Comparison of ENCODE assay signal across 16 cellular contexts in the genomic region with DNA sequence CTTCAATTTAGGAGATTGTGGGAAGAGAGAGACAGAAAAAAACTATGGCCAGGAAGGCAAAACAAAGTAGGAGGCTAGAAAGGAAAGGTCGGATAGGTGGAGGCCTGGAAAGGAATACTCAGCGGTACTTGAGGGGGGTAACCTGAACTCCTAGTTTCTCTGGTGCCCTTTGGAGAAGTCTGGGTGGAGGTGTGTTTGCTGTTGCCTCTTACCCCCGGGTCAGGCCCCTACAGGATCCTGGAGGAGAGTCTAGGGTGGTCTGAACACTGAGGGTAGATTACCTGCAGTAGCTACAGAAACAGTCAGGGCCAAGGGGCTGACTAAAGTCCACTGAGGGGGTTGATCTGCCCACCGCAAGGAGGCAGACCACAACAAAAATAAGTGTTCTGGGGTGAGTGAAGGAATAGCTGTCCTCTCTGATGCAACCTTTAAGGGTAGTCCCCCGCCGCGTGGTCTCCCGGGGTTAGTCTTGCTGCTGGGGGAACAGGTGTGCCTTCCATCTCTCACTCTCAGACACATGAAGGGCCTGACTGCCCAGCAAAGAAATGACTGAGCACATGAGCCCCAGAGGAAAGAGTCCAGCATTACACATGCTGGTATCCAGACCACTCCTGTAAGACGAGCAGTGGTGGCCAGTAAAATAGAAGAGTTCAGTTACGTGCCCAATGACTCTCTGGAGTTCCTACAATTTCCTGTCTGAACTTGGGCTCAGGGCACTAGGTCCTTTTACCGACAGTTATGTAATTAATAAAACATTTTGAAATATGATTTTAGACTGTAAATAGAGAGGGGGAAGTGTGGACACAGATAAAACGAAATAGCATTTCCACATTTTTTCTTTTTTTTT. TPM values are rescaled to one million over a fixed set of nuclear protein-coding genes. Genes with fewer than 3 reads are reported as not detected.
A peak's percentile ranks its signal among the peaks of the same experiment; 100 is the strongest.
DNase-seq lines count a peak whose midpoint lies in the region; ATAC-seq, FAIRE-seq and TF ChIP-seq lines count a peak whose summit lies in the region.
"Had no signal": no experiment of that assay in that cellular context is flagged by ENCODE, and none has a peak within 500 bp of the region (broad histone marks: within the 10 kb centered on the region; RNA-seq: fewer than 3 reads in every experiment).

No MANE protein-coding gene starts in this region.

- peaks cover 24 to 29% of the 10 kb centered on the region in 2 experiments for H3K36me3 ChIP-seq in mesenchymal stem cell (ENCODE audit: control insufficient read depth in 1 of 2, insufficient read depth in 2 of 2, low read depth in 1 of 2, low read length in 2 of 2)
- peaks cover 49% of the 10 kb centered on the region for H3K36me3 ChIP-seq in HAP-1 (replicated peaks)
- peaks cover 2 to 4% of the 10 kb centered on the region in 2 donors for H3K36me3 ChIP-seq in small intestine (ENCODE audit: control insufficient read depth in 2 of 2, insufficient read depth in 2 of 2, low read length in 2 of 2)
- H3K36me3 ChIP-seq: uterus had no signal

- H3K14ac ChIP-seq in mesenchymal stem cell (ENCODE audit: low read length in 2 of 2) = no peak overlapping the region

- H2BK5ac ChIP-seq in mesenchymal stem cell (ENCODE audit: low read depth, low read length, poor library complexity, severe bottlenecking) = no peak overlapping the region

- DNase-seq in A549 (ENCODE audit: low read depth in 1 of 2, low spot score in 1 of 2) = peak in 1 of 2 experiments; percentile 6
- DNase-seq in GM20000 (ENCODE audit: low spot score) = peak; percentile 19
- peak; percentile 13 to 58 for DNase-seq in dermis microvascular lymphatic vessel endothelial cell (ENCODE audit: low read depth in 2 of 2)
- no peak for DNase-seq in mesenchymal stem cell
- DNase-seq in HAP-1 (ENCODE audit: low spot score in 2 of 2) = no peak
- no peak for DNase-seq in pons (ENCODE audit: low spot score)
- DNase-seq in NCI-H2171 (lab: John Stamatoyannopoulos, UW) = no peak
- DNase-seq in small intestine = no peak
- DNase-seq: activated CD4-positive, alpha-beta T cell treated with anti-CD3 and anti-CD28 coated beads for 48 hours; activated gamma-delta T cell; BE2C; GDM1; hypothalamus; mucosa of descending colon; spleen; uterus had no signal

- ATAC-seq in A549 = peak; percentile 75 to 84; a peak in 5 of 6 replicates
- ATAC-seq: mucosa of descending colon had no signal

- H2BK120ac ChIP-seq in mesenchymal stem cell (ENCODE audit: low read depth, low read length) = no peak overlapping the region

- H3K9ac ChIP-seq in mesenchymal stem cell (ENCODE audit: low read length) = peak overlapping the region; percentile 41

- H4K91ac ChIP-seq in mesenchymal stem cell (ENCODE audit: low read length) = no peak overlapping the region

- WGBS in A549 (ENCODE audit: missing lambda C conversion rate) = 86% methylated on average over 12 of the region's 12 CpGs
- 98% methylated on average over 11 of the region's 12 CpGs for WGBS in mesenchymal stem cell
- WGBS in small intestine, 3 donors = 86 to 92% (median 90%) methylated on average over 12 of the region's 12 CpGs

- no peak overlapping the region for H3K4me2 ChIP-seq in A549
- no peak overlapping the region for H3K4me2 ChIP-seq in mesenchymal stem cell (ENCODE audit: low read length, poor library complexity, severe bottlenecking)

- H3K27ac ChIP-seq in A549 (0 out of 6 replicates have a peak overlapping the region, but pooled peaks of 1 of the 2 experiments have one; percentile 40), mesenchymal stem cell (ENCODE audit: low read length, poor library complexity, severe bottlenecking) (no peak overlapping the region), small intestine (ENCODE audit: low read depth in 1 of 2, low read length in 1 of 2) (no peak overlapping the region)

- no peak overlapping the region for H3K4ac ChIP-seq in mesenchymal stem cell (ENCODE audit: low read depth in 1 of 2, low read length in 2 of 2)

- H3K27me3 ChIP-seq in mesenchymal stem cell (ENCODE audit: control insufficient read depth in 1 of 2, insufficient read depth in 1 of 2, low read length in 2 of 2) = no peaks in the 10 kb centered on the region
- H3K27me3 ChIP-seq in HAP-1 (ENCODE audit: low read depth) = no peaks in the 10 kb centered on the region
- H3K27me3 ChIP-seq in small intestine (ENCODE audit: control insufficient read depth in 2 of 2, insufficient read depth in 2 of 2, low read length in 2 of 2) = no peaks in the 10 kb centered on the region
- H3K27me3 ChIP-seq: BE2C, spleen, uterus had no signal

- no peak for TF ChIP-seq CTCF in A549 (IDR thresholded peaks at IDR 0.05)
- TF ChIP-seq CTCF in GM20000 (IDR thresholded peaks at IDR 0.05; ENCODE audit: extremely low read depth, missing control alignments) = no peak

- H3K79me1 ChIP-seq in mesenchymal stem cell (replicated peaks; ENCODE audit: low read length, poor library complexity, severe bottlenecking) = peaks cover 12% of the 10 kb centered on the region

- POLR2A ChIA-PET in A549 (lab: Yijun Ruan, JAX) = no interaction called here

- H2AK5ac ChIP-seq in mesenchymal stem cell (ENCODE audit: low read length, severe bottlenecking) = peak overlapping the region; percentile 65

- FAIRE-seq in A549 (lab: Jason Lieb, UNC) (no peak), small intestine (lab: Jason Lieb, UNC) (no peak)

- H3K9me3 ChIP-seq in A549 (no peaks in the 10 kb centered on the region), mesenchymal stem cell (ENCODE audit: control insufficient read depth, low read length) (no peaks in the 10 kb centered on the region), HAP-1 (no peaks in the 10 kb centered on the region), small intestine (ENCODE audit: control insufficient read depth, low read depth) (no peaks in the 10 kb centered on the region)
- H3K9me3 ChIP-seq: BE2C, mucosa of descending colon, spleen, uterus had no signal

- TF ChIP-seq EP300 in A549 (IDR thresholded peaks at IDR 0.05) = no peak

- H3K4me3 ChIP-seq in A549 (no peak overlapping the region), mesenchymal stem cell (ENCODE audit: insufficient read depth in 1 of 2, low read depth in 1 of 2, low read length in 2 of 2) (peak overlapping the region in 1 of 2 experiments; percentile 9), HAP-1 (no peak overlapping the region), small intestine (ENCODE audit: low read depth in 1 of 2, low read length in 2 of 2) (no peak overlapping the region)
- H3K4me3 ChIP-seq: mucosa of descending colon, spleen, uterus had no signal

- no peak overlapping the region for H4K8ac ChIP-seq in mesenchymal stem cell (ENCODE audit: low read length)

- H2AFZ ChIP-seq in mesenchymal stem cell (ENCODE audit: low read depth, low read length) = no peak overlapping the region

- no peak overlapping the region for H2BK12ac ChIP-seq in mesenchymal stem cell (ENCODE audit: low read length in 2 of 2)

- no peak overlapping the region for H3K23ac ChIP-seq in mesenchymal stem cell (ENCODE audit: low read length in 2 of 2)

- no peak for TF ChIP-seq RAD21 in A549 (conservative IDR thresholded peaks at IDR 0.05 in 1 of 2, IDR thresholded peaks at IDR 0.05 in 1 of 2)

- H3K18ac ChIP-seq in mesenchymal stem cell (ENCODE audit: low read depth in 1 of 2, low read length in 2 of 2) = no peak overlapping the region

- H3K4me1 ChIP-seq in A549 (peaks cover 44% of the 10 kb centered on the region), mesenchymal stem cell (ENCODE audit: control insufficient read depth, insufficient read depth, low read depth, low read length) (peaks cover 5% of the 10 kb centered on the region), HAP-1 (no peaks in the 10 kb centered on the region), small intestine (ENCODE audit: control insufficient read depth in 2 of 2, insufficient read depth in 1 of 2, low read depth in 1 of 2, low read length in 1 of 2) (no peaks in the 10 kb centered on the region)
- H3K4me1 ChIP-seq: BE2C, uterus had no signal

- H2BK15ac ChIP-seq in mesenchymal stem cell (ENCODE audit: low read depth, poor library complexity, severe bottlenecking) = no peak overlapping the region

- CTCF ChIA-PET in A549 (lab: Yijun Ruan, JAX) = no interaction called here

- in situ Hi-C loops in HAP-1 (cut with MboI; ENCODE audit: low sequenced_read_pairs) = no loop called here

- no peak for TF ChIP-seq POLR2A in A549 (IDR thresholded peaks at IDR 0.05; ENCODE audit: low read length)

TF ChIP-seq in A549, 52 proteins besides CTCF, POLR2A, EP300 and RAD21 (continues in another document):
- TF ChIP-seq GATA3 (IDR thresholded peaks at IDR 0.05; ENCODE audit: borderline replicate concordance) (no peak), TFCP2L1 (CRISPR knock-in tag; IDR thresholded peaks at IDR 0.05) (no peak), NPAS2 (CRISPR knock-in tag; IDR thresholded peaks at IDR 0.05; ENCODE audit: borderline replicate concordance) (no peak), FOSB (CRISPR knock-in tag; IDR thresholded peaks at IDR 0.05) (no peak), PBX3 (IDR thresholded peaks at IDR 0.05) (no peak)
- TF ChIP-seq, protein P1, sequence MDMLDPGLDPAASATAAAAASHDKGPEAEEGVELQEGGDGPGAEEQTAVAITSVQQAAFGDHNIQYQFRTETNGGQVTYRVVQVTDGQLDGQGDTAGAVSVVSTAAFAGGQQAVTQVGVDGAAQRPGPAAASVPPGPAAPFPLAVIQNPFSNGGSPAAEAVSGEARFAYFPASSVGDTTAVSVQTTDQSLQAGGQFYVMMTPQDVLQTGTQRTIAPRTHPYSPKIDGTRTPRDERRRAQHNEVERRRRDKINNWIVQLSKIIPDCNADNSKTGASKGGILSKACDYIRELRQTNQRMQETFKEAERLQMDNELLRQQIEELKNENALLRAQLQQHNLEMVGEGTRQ (IDR thresholded peaks at IDR 0.05) = no peak

RNA-seq across cellular contexts. Expression of gene MTHFD1L, which starts 59.5 kb away (rescaled TPM):
- 58.5 and 63.2 TPM in 2 replicates for polyA plus RNA-seq in A549 (2011; rRNA removed)
- polyA plus RNA-seq in A549 (2012; cell fraction: cytosol; rRNA removed) = 18.7 and 19.6 TPM in 2 replicates
- polyA plus RNA-seq in A549 (2012; cell fraction: nucleus; rRNA removed) = 18.0 and 26.1 TPM in 2 replicates
- 27.2 to 32.0 TPM (median 30.8 TPM) in 3 replicates for polyA plus RNA-seq in A549 (2017; fragmentation: RNase III; extraction: RNeasy Plus Mini Kit Qiagen cat#74134 plus additional on column Dnase treatment)
- polyA minus RNA-seq in A549 (2011; rRNA and poly(A)+ RNA removed) = 54.4 and 56.6 TPM in 2 replicates
- 30.3 and 33.6 TPM in 2 replicates for total RNA-seq in dermis microvascular lymphatic vessel endothelial cell
- 30.8 TPM for polyA plus RNA-seq in mesenchymal stem cell (2013, experiment 1 of 2)
- polyA plus RNA-seq in mesenchymal stem cell (2013, experiment 2 of 2) = 33.1 TPM
- polyA plus RNA-seq in small intestine = 10 to 100 TPM in 1 of 3 donors, 1 to 10 TPM in 1, under 1 TPM in 1; 0.89 to 14.2 (median 1.6) TPM

Comparison
In these comparisons a context has a peak if more than half of its experiments do, and no peak if none do; other contexts are left out.
1. DNase-seq: peak in GM20000 (single experiment) and dermis microvascular lymphatic vessel endothelial cell (2 of 2); none in mesenchymal stem cell (single experiment), HAP-1 (0 of 2), pons (single experiment), NCI-H2171 (single experiment) and small intestine (single experiment).